In genomic region chr3:34033840-34034239, GRCh38 we compare ENCODE assay signal across 37 cellular contexts.
"Had no signal": no experiment of that assay in that cellular context is flagged by ENCODE, and none has a peak within 500 bp of the region (broad histone marks: within the 10 kb centered on the region; RNA-seq: fewer than 3 reads in every experiment).

No MANE protein-coding gene starts in this region.

- H3K9me3 ChIP-seq: ascending aorta had no signal

- H3K4me3 ChIP-seq: ascending aorta, cardiac muscle cell had no signal

- DNase-seq: activated B cell treated with CpG ODN at 0.5 μM for 24 hours; activated CD4-positive, alpha-beta memory T cell treated with anti-CD3 and anti-CD28 coated beads for 36 hours; activated CD4-positive, alpha-beta T cell treated with anti-CD3 and anti-CD28 coated beads for 4 hours; activated CD4-positive, alpha-beta T cell treated with anti-CD3 and anti-CD28 coated beads, Interleukin-2, amount 50 U/mL, for 1 hour; activated CD4-positive, alpha-beta T cell treated with anti-CD3 and anti-CD28 coated beads, Interleukin-2, amount 50 U/mL, for 4 hours; activated CD4-positive, CD25-positive, alpha-beta regulatory T cell treated with anti-CD3 and anti-CD28 coated beads, Interleukin-2, amount 50 U/mL, for 72 hours; activated CD8-positive, alpha-beta memory T cell treated with anti-CD3 and anti-CD28 coated beads, Interleukin-2, amount 50 U/mL, for 4 hours; activated CD8-positive, alpha-beta T cell treated with anti-CD3 and anti-CD28 coated beads for 36 hours; activated effector memory CD4-positive, alpha-beta T cell treated with anti-CD3 and anti-CD28 coated beads, Interleukin-2, amount 50 U/mL, for 16 hours; activated gamma-delta T cell treated with Interleukin-2 at 50 U/mL for 16 hours; activated naive CD4-positive, alpha-beta T cell; activated naive CD4-positive, alpha-beta T cell treated with anti-CD3 and anti-CD28 coated beads, Interleukin-2, amount 10 ng/mL, durations not matched to agents 7 days and 5 days; activated naive CD8-positive, alpha-beta T cell treated with anti-CD3 and anti-CD28 coated beads, Interleukin-2, amount 10 ng/mL, durations not matched to agents 7 days and 5 days; activated naive CD8-positive, alpha-beta T cell treated with anti-CD3 and anti-CD28 coated beads, Interleukin-2, amount 50 U/mL, for 24 hours; activated T-cell treated with anti-CD3 and anti-CD28 coated beads for 4 hours; activated T-cell treated with anti-CD3 and anti-CD28 coated beads, Interleukin-2, amount 50 U/mL, for 1 hour; activated T-cell treated with anti-CD3 and anti-CD28 coated beads, Interleukin-2, amount 50 U/mL, for 4 hours; activated T-cell treated with anti-CD3 and anti-CD28 coated beads, Interleukin-2, amount 50 U/mL, for 72 hours; amygdala; anterior cingulate cortex; caudate nucleus; cerebellar nuclear complex; T-helper 1 cell; T-helper 2 cell; T-helper 9 cell had no signal

- H3K9me3 Mint-ChIP-seq: activated B cell treated with CpG ODN at 0.5 μM for 24 hours; activated CD4-positive, alpha-beta memory T cell treated with anti-CD3 and anti-CD28 coated beads for 36 hours; activated CD4-positive, alpha-beta T cell treated with anti-CD3 and anti-CD28 coated beads, Interleukin-2, amount 10 ng/mL, durations not matched to agents 24 days and 14 days; activated CD8-positive, alpha-beta T cell treated with anti-CD3 and anti-CD28 coated beads for 36 hours; activated naive CD4-positive, alpha-beta T cell treated with anti-CD3 and anti-CD28 coated beads, Interleukin-2, amount 10 ng/mL, durations not matched to agents 7 days and 5 days; activated naive CD4-positive, alpha-beta T cell treated with anti-CD3 and anti-CD28 coated beads, Interleukin-2, amount 50 U/mL, for 24 hours; activated naive CD8-positive, alpha-beta T cell treated with anti-CD3 and anti-CD28 coated beads, Interleukin-2, amount 50 U/mL, for 24 hours; activated T-cell treated with anti-CD3 and anti-CD28 coated beads, Interleukin-2, amount 50 U/mL, for 4 hours; activated T-cell treated with anti-CD3 and anti-CD28 coated beads, Interleukin-2, amount 50 U/mL, for 72 hours; activated T-helper 1 cell treated with anti-CD3 and anti-CD28 coated beads, Interleukin-12 subunit alpha, Interleukin-12 subunit beta, Interleukin-2, Interleukin-4 antibody, amounts not matched to agents 30 ng/mL and 10 ng/mL and 1 ng/mL, durations not matched to agents 14 hours and 24 hours and 36 hours; central memory CD8-positive, alpha-beta T cell; T-helper 1 cell treated with Interleukin-12 subunit alpha and Interleukin-12 subunit beta and Interleukin-4 antibody, amounts not matched to agents 30 μg/mL and 1 μg/mL, for 36 hours; T-helper 2 cell treated with Interferon-gamma antibody and Interleukin-4, amounts not matched to agents 5 μg/mL and 100 μg/mL, for 36 hours had no signal

- H3K27ac Mint-ChIP-seq: activated B cell treated with CpG ODN at 0.5 μM for 24 hours; activated CD4-positive, alpha-beta memory T cell treated with anti-CD3 and anti-CD28 coated beads for 36 hours; activated CD4-positive, alpha-beta T cell treated with anti-CD3 and anti-CD28 coated beads, Interleukin-2, amount 10 ng/mL, durations not matched to agents 24 days and 14 days; activated CD8-positive, alpha-beta T cell treated with anti-CD3 and anti-CD28 coated beads for 36 hours; activated naive CD4-positive, alpha-beta T cell treated with anti-CD3 and anti-CD28 coated beads, Interleukin-2, amount 10 ng/mL, durations not matched to agents 7 days and 5 days; activated naive CD4-positive, alpha-beta T cell treated with anti-CD3 and anti-CD28 coated beads, Interleukin-2, amount 50 U/mL, for 24 hours; activated naive CD8-positive, alpha-beta T cell; activated naive CD8-positive, alpha-beta T cell treated with anti-CD3 and anti-CD28 coated beads, Interleukin-2, amount 10 ng/mL, durations not matched to agents 7 days and 5 days; activated naive CD8-positive, alpha-beta T cell treated with anti-CD3 and anti-CD28 coated beads, Interleukin-2, amount 50 U/mL, for 24 hours; activated T-cell treated with anti-CD3 and anti-CD28 coated beads, Interleukin-2, amount 50 U/mL, for 72 hours; activated T-helper 1 cell treated with anti-CD3 and anti-CD28 coated beads, Interleukin-12 subunit alpha, Interleukin-12 subunit beta, Interleukin-2, Interleukin-4 antibody, amounts not matched to agents 30 ng/mL and 10 ng/mL and 1 ng/mL, durations not matched to agents 14 hours and 24 hours and 36 hours; activated T-helper 17 cell treated with anti-CD3 and anti-CD28 coated beads, Interleukin-2, amount 50 U/mL, for 72 hours; brain; T-helper 1 cell treated with Interleukin-12 subunit alpha and Interleukin-12 subunit beta and Interleukin-4 antibody, amounts not matched to agents 30 μg/mL and 1 μg/mL, for 36 hours; T-helper 2 cell treated with Interferon-gamma antibody and Interleukin-4, amounts not matched to agents 5 μg/mL and 100 μg/mL, for 36 hours had no signal

- H3K4me3 Mint-ChIP-seq: activated B cell treated with CpG ODN at 0.5 μM for 24 hours; activated CD4-positive, alpha-beta memory T cell treated with anti-CD3 and anti-CD28 coated beads for 36 hours; activated CD4-positive, alpha-beta T cell treated with anti-CD3 and anti-CD28 coated beads, Interleukin-2, amount 10 ng/mL, durations not matched to agents 24 days and 14 days; activated CD8-positive, alpha-beta T cell treated with anti-CD3 and anti-CD28 coated beads for 36 hours; activated naive CD4-positive, alpha-beta T cell treated with anti-CD3 and anti-CD28 coated beads, Interleukin-2, amount 10 ng/mL, durations not matched to agents 7 days and 5 days; activated naive CD4-positive, alpha-beta T cell treated with anti-CD3 and anti-CD28 coated beads, Interleukin-2, amount 50 U/mL, for 24 hours; activated naive CD8-positive, alpha-beta T cell; activated naive CD8-positive, alpha-beta T cell treated with anti-CD3 and anti-CD28 coated beads, Interleukin-2, amount 10 ng/mL, durations not matched to agents 7 days and 5 days; activated naive CD8-positive, alpha-beta T cell treated with anti-CD3 and anti-CD28 coated beads, Interleukin-2, amount 50 U/mL, for 24 hours; activated T-cell treated with anti-CD3 and anti-CD28 coated beads, Interleukin-2, amount 50 U/mL, for 4 hours; activated T-cell treated with anti-CD3 and anti-CD28 coated beads, Interleukin-2, amount 50 U/mL, for 72 hours; activated T-helper 1 cell treated with anti-CD3 and anti-CD28 coated beads, Interleukin-12 subunit alpha, Interleukin-12 subunit beta, Interleukin-2, Interleukin-4 antibody, amounts not matched to agents 30 ng/mL and 10 ng/mL and 1 ng/mL, durations not matched to agents 14 hours and 24 hours and 36 hours; activated T-helper 17 cell treated with anti-CD3 and anti-CD28 coated beads, Interleukin-2, amount 50 U/mL, for 72 hours; brain; central memory CD8-positive, alpha-beta T cell; T-helper 1 cell treated with Interleukin-12 subunit alpha and Interleukin-12 subunit beta and Interleukin-4 antibody, amounts not matched to agents 30 μg/mL and 1 μg/mL, for 36 hours; T-helper 2 cell treated with Interferon-gamma antibody and Interleukin-4, amounts not matched to agents 5 μg/mL and 100 μg/mL, for 36 hours had no signal

- H3K36me3 Mint-ChIP-seq: activated CD4-positive, alpha-beta memory T cell treated with anti-CD3 and anti-CD28 coated beads for 36 hours; activated naive CD4-positive, alpha-beta T cell treated with anti-CD3 and anti-CD28 coated beads, Interleukin-2, amount 10 ng/mL, durations not matched to agents 7 days and 5 days; activated naive CD4-positive, alpha-beta T cell treated with anti-CD3 and anti-CD28 coated beads, Interleukin-2, amount 50 U/mL, for 24 hours; activated naive CD8-positive, alpha-beta T cell; brain had no signal

- H3K4me1 ChIP-seq: ascending aorta had no signal

- H3K27me3 ChIP-seq: ascending aorta, cardiac muscle cell had no signal

- H3K27me3 Mint-ChIP-seq: activated B cell treated with CpG ODN at 0.5 μM for 24 hours; activated CD4-positive, alpha-beta memory T cell treated with anti-CD3 and anti-CD28 coated beads for 36 hours; activated CD4-positive, alpha-beta T cell treated with anti-CD3 and anti-CD28 coated beads, Interleukin-2, amount 10 ng/mL, durations not matched to agents 24 days and 14 days; activated CD8-positive, alpha-beta T cell treated with anti-CD3 and anti-CD28 coated beads for 36 hours; activated naive CD4-positive, alpha-beta T cell treated with anti-CD3 and anti-CD28 coated beads, Interleukin-2, amount 10 ng/mL, durations not matched to agents 7 days and 5 days; activated naive CD4-positive, alpha-beta T cell treated with anti-CD3 and anti-CD28 coated beads, Interleukin-2, amount 50 U/mL, for 24 hours; activated naive CD8-positive, alpha-beta T cell; activated naive CD8-positive, alpha-beta T cell treated with anti-CD3 and anti-CD28 coated beads, Interleukin-2, amount 50 U/mL, for 24 hours; brain; central memory CD8-positive, alpha-beta T cell had no signal

- H3K36me3 ChIP-seq: ascending aorta, cardiac muscle cell had no signal

- H3K4me1 Mint-ChIP-seq: activated B cell treated with CpG ODN at 0.5 μM for 24 hours; activated CD4-positive, alpha-beta T cell treated with anti-CD3 and anti-CD28 coated beads, Interleukin-2, amount 10 ng/mL, durations not matched to agents 24 days and 14 days; activated naive CD4-positive, alpha-beta T cell treated with anti-CD3 and anti-CD28 coated beads, Interleukin-2, amount 10 ng/mL, durations not matched to agents 7 days and 5 days; activated naive CD4-positive, alpha-beta T cell treated with anti-CD3 and anti-CD28 coated beads, Interleukin-2, amount 50 U/mL, for 24 hours; activated naive CD8-positive, alpha-beta T cell treated with anti-CD3 and anti-CD28 coated beads, Interleukin-2, amount 10 ng/mL, durations not matched to agents 7 days and 5 days; activated naive CD8-positive, alpha-beta T cell treated with anti-CD3 and anti-CD28 coated beads, Interleukin-2, amount 50 U/mL, for 24 hours; activated T-helper 17 cell treated with anti-CD3 and anti-CD28 coated beads, Interleukin-2, amount 50 U/mL, for 72 hours; brain; central memory CD8-positive, alpha-beta T cell had no signal

- H3K27ac ChIP-seq: ascending aorta, cardiac muscle cell, VCaP had no signal
